8 cellular contexts compared by ENCODE assay signal in the genomic region with DNA sequence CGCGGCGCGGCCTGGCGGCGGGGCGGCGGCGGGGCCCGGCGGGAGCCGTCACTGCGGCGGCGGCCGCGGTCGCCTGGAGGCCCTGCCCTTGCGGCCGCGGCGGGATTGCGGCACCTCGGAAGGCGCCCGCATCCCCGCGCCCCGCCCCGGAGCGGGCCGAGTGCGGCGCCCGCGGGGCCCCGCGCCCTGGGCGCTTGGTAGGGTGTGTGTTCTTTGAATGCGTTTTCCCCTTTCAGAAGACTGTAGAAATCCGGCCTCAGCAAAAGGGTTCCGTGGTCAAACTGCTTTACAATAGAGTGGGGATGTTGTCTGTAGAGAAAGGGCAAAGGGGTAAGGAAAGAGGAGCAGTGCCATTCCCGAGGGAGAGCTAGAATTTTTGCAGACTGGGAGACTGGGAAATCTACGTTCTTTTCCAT. TPM values are rescaled to one million over a fixed set of nuclear protein-coding genes. Genes with fewer than 3 reads are reported as not detected.
DNase-seq lines count a peak whose midpoint lies in the region; ATAC-seq, FAIRE-seq and TF ChIP-seq lines count a peak whose summit lies in the region.

No MANE protein-coding gene starts in this region.

- H3K27ac ChIP-seq in PC-3 (ENCODE audit: low read length), result peak overlapping the region; percentile 60
- peak overlapping the region; percentile 48 for H3K27ac ChIP-seq in astrocyte (ENCODE audit: low read depth, low read length)
- no peak overlapping the region for H3K27ac ChIP-seq in iPS-18a (ENCODE audit: low read length)
- no peak overlapping the region for H3K27ac ChIP-seq in smooth muscle cell (ENCODE audit: low read depth)

- H3F3A ChIP-seq in PC-3 (ENCODE audit: low read length, unreplicated experiment), result no peaks in the 10 kb centered on the region
- no peaks in the 10 kb centered on the region for H3F3A ChIP-seq in smooth muscle cell (ENCODE audit: low read depth)

- ATAC-seq in HG02763 (IDR thresholded peaks at IDR 0.05; ENCODE audit: unreplicated experiment), result peak; percentile 34
- peak; percentile 34 for ATAC-seq in PC-3
- no peak for ATAC-seq in HG03439 (IDR thresholded peaks at IDR 0.05; ENCODE audit: unreplicated experiment)

- FAIRE-seq in astrocyte (lab: Jason Lieb, UNC), result no peak

- H2AFZ ChIP-seq in PC-3 (ENCODE audit: low read length) (no peak overlapping the region), astrocyte (ENCODE audit: low read depth, low read length) (peak overlapping the region; percentile 55), smooth muscle cell (ENCODE audit: low read depth) (no peak overlapping the region)

- no peaks in the 10 kb centered on the region for H3K36me3 Mint-ChIP-seq in astrocyte (ENCODE audit: low read depth, unreplicated experiment)

- POLR2A ChIA-PET in PC-3 (lab: Charles Lee; ENCODE audit: unreplicated experiment), result interaction anchor here (0.7 kb wide), 1 partner anchor 204 kb away, joined by 6 read pairs; no protein-coding TSS in a partner anchor

- H3K4me2 ChIP-seq in PC-3 (ENCODE audit: low read length) (peak overlapping the region; percentile 88), astrocyte (ENCODE audit: low read length) (peak overlapping the region; percentile 98), smooth muscle cell (peak overlapping the region; percentile 85)

- peaks cover 36% of the 10 kb centered on the region for H3K4me1 Mint-ChIP-seq in astrocyte (ENCODE audit: low read depth, unreplicated experiment)

- H3K27ac Mint-ChIP-seq in astrocyte (ENCODE audit: unreplicated experiment), result peak overlapping the region; percentile 92

- H3K9me3 ChIP-seq in PC-3 (ENCODE audit: low read length) (no peaks in the 10 kb centered on the region), astrocyte (ENCODE audit: insufficient read depth, low read depth, low read length) (no peaks in the 10 kb centered on the region), iPS-18a (ENCODE audit: control insufficient read depth, low read depth, low read length) (no peaks in the 10 kb centered on the region), smooth muscle cell (replicated peaks; ENCODE audit: low read depth) (no peaks in the 10 kb centered on the region)

- 0% methylated on average over 14 of the region's 44 CpGs for WGBS in smooth muscle cell (ENCODE audit: low lambda C conversion rate)

- intact Hi-C loops in PC-3 (cut with micrococcal nuclease), result loop anchor here (1.0 to 5.0 kb wide), 5 partner anchors 64 to 335 kb away; a partner anchor contains a TSS

- CTCF ChIA-PET in PC-3 (lab: Charles Lee), result interaction anchor here (0.6 to 1.2 kb wide), 2 partner anchors 125 to 173 kb away, joined by 3 to 6 read pairs; no protein-coding TSS in a partner anchor

- TF ChIP-seq CTCF in PC-3 (conservative IDR thresholded peaks at IDR 0.05; ENCODE audit: low read depth, low read length), result no peak
- TF ChIP-seq CTCF in astrocyte (IDR thresholded peaks at IDR 0.05; ENCODE audit: insufficient read depth, low read depth, low read length), result no peak
- TF ChIP-seq CTCF in smooth muscle cell (IDR thresholded peaks at IDR 0.05; ENCODE audit: borderline replicate concordance, insufficient read depth, poor library complexity, severe bottlenecking), result no peak

- BruUV-seq in PC-3 (replicated peaks; lab: Mats Ljungman, UMichigan), result no TSS peak

- H3K27me3 ChIP-seq in PC-3 (ENCODE audit: low read length) (no peaks in the 10 kb centered on the region), astrocyte (ENCODE audit: insufficient read depth, low read length) (peaks cover 5% of the 10 kb centered on the region), iPS-18a (ENCODE audit: control insufficient read depth, insufficient read depth, low read length) (peaks cover 26% of the 10 kb centered on the region), smooth muscle cell (ENCODE audit: low read depth) (peaks cover 30% of the 10 kb centered on the region)

- H3K4me1 ChIP-seq in PC-3 (ENCODE audit: insufficient read depth, low read length) (peaks cover 42% of the 10 kb centered on the region), astrocyte (ENCODE audit: insufficient read depth, low read length) (peaks cover 11% of the 10 kb centered on the region), iPS-18a (ENCODE audit: control insufficient read depth, low read depth, low read length) (peaks cover 17% of the 10 kb centered on the region), smooth muscle cell (ENCODE audit: low read depth) (peaks cover 24% of the 10 kb centered on the region)

- peak overlapping the region; percentile 98 for H3K4me3 Mint-ChIP-seq in astrocyte (ENCODE audit: unreplicated experiment)

- H3K9me3 Mint-ChIP-seq in astrocyte (ENCODE audit: unreplicated experiment), result no peaks in the 10 kb centered on the region

- peaks cover 10% of the 10 kb centered on the region for H3K27me3 Mint-ChIP-seq in astrocyte (ENCODE audit: low read depth, unreplicated experiment)

- H3K36me3 ChIP-seq in PC-3 (ENCODE audit: low read depth, low read length) (peaks cover 6% of the 10 kb centered on the region; the same call in 1 of the 2 replicates), astrocyte (ENCODE audit: insufficient read depth, low read length) (no peaks in the 10 kb centered on the region), iPS-18a (ENCODE audit: control insufficient read depth, low read depth, low read length) (peaks cover 11% of the 10 kb centered on the region), smooth muscle cell (ENCODE audit: low read depth) (no peaks in the 10 kb centered on the region)

- H3K9me2 ChIP-seq in PC-3 (replicated peaks; ENCODE audit: low read length), result no peaks in the 10 kb centered on the region

- DNase-seq in activated CD4-positive, CD25-positive, alpha-beta regulatory T cell treated with anti-CD3 and anti-CD28 coated beads, Interleukin-2, amount 50 U/mL, for 16 hours (ENCODE audit: low read depth, low spot score), result peak; percentile 8
- DNase-seq in activated CD4-positive, CD25-positive, alpha-beta regulatory T cell treated with anti-CD3 and anti-CD28 coated beads, Interleukin-2, amount 50 U/mL, for 72 hours, result no peak
- peak; percentile 21 for DNase-seq in PC-3
- peak; percentile 6 for DNase-seq in astrocyte (ENCODE audit: low read depth)
- DNase-seq in smooth muscle cell (lab: John Stamatoyannopoulos, UW; ENCODE audit: unreplicated experiment), result no peak

- H3K9ac ChIP-seq in PC-3 (ENCODE audit: low read length), result peak overlapping the region; percentile 92
- peak overlapping the region; percentile 86 for H3K9ac ChIP-seq in astrocyte (ENCODE audit: low read length)
- H3K9ac ChIP-seq in iPS-18a (ENCODE audit: low read length), result peak overlapping the region; percentile 64
- H3K9ac ChIP-seq in smooth muscle cell (ENCODE audit: low read depth), result peak overlapping the region; percentile 59

- H3K79me2 ChIP-seq in PC-3 (ENCODE audit: low read length) (peaks cover 51% of the 10 kb centered on the region), astrocyte (ENCODE audit: insufficient read depth, low read length) (peaks cover 50% of the 10 kb centered on the region), smooth muscle cell (ENCODE audit: low read depth) (peaks cover 50% of the 10 kb centered on the region)

- H3K4me3 ChIP-seq in PC-3 (ENCODE audit: low read length), result peak overlapping the region; percentile 85
- H3K4me3 ChIP-seq in astrocyte (ENCODE audit: insufficient read depth, low read depth, low read length), result peak overlapping the region; percentile 80
- peak overlapping the region; percentile 86 for H3K4me3 ChIP-seq in iPS-18a (ENCODE audit: low read length)
- peak overlapping the region; percentile 91 for H3K4me3 ChIP-seq in smooth muscle cell

- peaks cover 48% of the 10 kb centered on the region for H4K20me1 ChIP-seq in PC-3 (ENCODE audit: low read length)
- H4K20me1 ChIP-seq in astrocyte (ENCODE audit: insufficient read depth, low read length), result peaks cover 43% of the 10 kb centered on the region
- peaks cover 47% of the 10 kb centered on the region for H4K20me1 ChIP-seq in smooth muscle cell (ENCODE audit: low read depth)

RNA-seq across cellular contexts. Expression of a gene that starts 0.6 kb away (rescaled TPM):
- 53.3 and 53.4 TPM in 2 replicates for total RNA-seq in PC-3 (2014; rRNA removed)
- total RNA-seq in astrocyte, result 12.8 and 13.3 TPM in 2 replicates
- total RNA-seq in smooth muscle cell, result 14.2 and 14.7 TPM in 2 replicates
- 3.9 and 6.3 TPM in 2 replicates for polyA plus RNA-seq in smooth muscle cell

Comparison
In these comparisons a context has a peak if more than half of its experiments do, and no peak if none do; other contexts are left out.
1. DNase-seq: peak in activated CD4-positive, CD25-positive, alpha-beta regulatory T cell treated with anti-CD3 and anti-CD28 coated beads, Interleukin-2, amount 50 U/mL, for 16 hours (single experiment), PC-3 (single experiment) and astrocyte (single experiment); none in activated CD4-positive, CD25-positive, alpha-beta regulatory T cell treated with anti-CD3 and anti-CD28 coated beads, Interleukin-2, amount 50 U/mL, for 72 hours (single experiment) and smooth muscle cell (single experiment).
2. H3K27ac ChIP-seq: peak in PC-3 (single experiment) and astrocyte (single experiment); none in iPS-18a (single experiment) and smooth muscle cell (single experiment).
3. Peak in every context shown above with its lines, with median percentiles within 50 percentile points of each other: H3K4me2 ChIP-seq, H3K4me3 ChIP-seq and H3K9ac ChIP-seq.